In genomic region chr2:181309161-181309560, GRCh38 we compare ENCODE assay signal across 1 cellular context.
TF ChIP-seq lines count a peak whose summit lies in the region.

No MANE protein-coding gene starts in this region.

TF ChIP-seq in GM12878, 131 proteins besides CTCF, POLR2A, EP300 and RAD21 (continued from another document):
- peak; percentile 33; the same call in 1 of the 2 replicates for TF ChIP-seq RELB (IDR thresholded peaks at IDR 0.05; ENCODE audit: low read depth)
- 0 out of 2 replicates have a peak, but pooled peaks have one; percentile 48 for TF ChIP-seq NFIC (IDR thresholded peaks at IDR 0.05; ENCODE audit: low read depth, low read length)
- peak in 1 of 2 experiments; percentile 27; a peak in 2 of 4 replicates for TF ChIP-seq IKZF2 (IDR thresholded peaks at IDR 0.05)
- 0 out of 2 replicates have a peak, but pooled peaks have one; percentile 28 for TF ChIP-seq TBL1XR1 (IDR thresholded peaks at IDR 0.05; ENCODE audit: low read depth, low read length)
- TF ChIP-seq ATF2 (IDR thresholded peaks at IDR 0.05; ENCODE audit: low read length), result 0 out of 2 replicates have a peak, but pooled peaks have one; percentile 32
- TF ChIP-seq SPI1 (IDR thresholded peaks at IDR 0.05; ENCODE audit: borderline replicate concordance, insufficient read depth, low read depth, low read length), result 0 out of 2 replicates have a peak, but pooled peaks have one; percentile 15
- TF ChIP-seq ZBTB33 (IDR thresholded peaks at IDR 0.05), result no peak
